28 cellular contexts compared by ENCODE assay signal in the genomic region with DNA sequence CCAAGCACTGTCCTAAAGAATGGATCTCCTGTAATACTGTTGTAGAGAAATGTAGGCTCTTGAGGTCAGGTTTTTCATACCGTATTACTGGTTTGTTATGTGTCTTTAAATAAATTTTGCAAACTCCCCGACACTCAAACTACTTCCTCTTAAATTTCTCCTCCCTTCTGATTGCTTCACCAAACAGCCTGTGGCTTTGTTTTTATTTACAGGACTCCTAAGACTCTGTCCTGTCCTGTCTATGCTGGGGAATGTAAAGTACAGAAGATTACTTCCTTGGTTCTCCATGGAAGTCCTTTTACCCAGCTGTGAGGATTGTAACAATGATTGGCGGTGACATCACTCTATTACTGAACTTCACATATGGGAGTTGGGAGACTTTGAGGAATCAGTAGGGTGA.
"Had no signal": no experiment of that assay in that cellular context is flagged by ENCODE, and none has a peak within 500 bp of the region (broad histone marks: within the 10 kb centered on the region; RNA-seq: fewer than 3 reads in every experiment).

No MANE protein-coding gene starts in this region.

- H3K4me3 Mint-ChIP-seq: activated CD4-positive, alpha-beta memory T cell treated with anti-CD3 and anti-CD28 coated beads, Interleukin-2, amount 10 ng/mL, durations not matched to agents 7 days and 5 days; activated CD4-positive, alpha-beta T cell treated with anti-CD3 and anti-CD28 coated beads for 36 hours; activated naive CD4-positive, alpha-beta T cell treated with anti-CD3 and anti-CD28 coated beads for 36 hours; activated naive CD8-positive, alpha-beta T cell treated with anti-CD3 and anti-CD28 coated beads for 36 hours; activated T-helper 17 cell treated with anti-CD3 and anti-CD28 coated beads, Interleukin-2, amount 50 U/mL, for 72 hours; T-cell had no signal

- H2AFZ ChIP-seq: PC-9 had no signal

- H3K4me3 ChIP-seq: K562, PC-9 had no signal

- H3K27ac ChIP-seq: PC-9, VCaP had no signal

- H3K4me1 Mint-ChIP-seq: activated CD4-positive, alpha-beta memory T cell treated with anti-CD3 and anti-CD28 coated beads, Interleukin-2, amount 10 ng/mL, durations not matched to agents 7 days and 5 days; activated CD4-positive, alpha-beta T cell treated with anti-CD3 and anti-CD28 coated beads for 36 hours; activated naive CD8-positive, alpha-beta T cell treated with anti-CD3 and anti-CD28 coated beads for 36 hours; activated T-helper 17 cell treated with anti-CD3 and anti-CD28 coated beads, Interleukin-2, amount 50 U/mL, for 72 hours; T-cell had no signal

- H3K9me3 Mint-ChIP-seq: activated naive CD4-positive, alpha-beta T cell treated with anti-CD3 and anti-CD28 coated beads for 36 hours had no signal

- DNase-seq: activated CD4-positive, alpha-beta memory T cell treated with anti-CD3 and anti-CD28 coated beads, Interleukin-2, amount 10 ng/mL, durations not matched to agents 7 days and 5 days; activated CD4-positive, alpha-beta T cell treated with anti-CD3 and anti-CD28 coated beads for 36 hours; activated CD4-positive, alpha-beta T cell treated with anti-CD3 and anti-CD28 coated beads, Interleukin-2, amount 50 U/mL, for 1 hour; activated CD4-positive, CD25-positive, alpha-beta regulatory T cell; activated gamma-delta T cell; activated naive CD4-positive, alpha-beta T cell treated with anti-CD3 and anti-CD28 coated beads for 36 hours; activated naive CD8-positive, alpha-beta T cell treated with anti-CD3 and anti-CD28 coated beads for 36 hours; activated T-cell treated with anti-CD3 and anti-CD28 coated beads for 4 hours; activated T-cell treated with anti-CD3 and anti-CD28 coated beads, Interleukin-2, amount 50 U/mL, for 48 hours; anterior cingulate cortex; caudate nucleus; Karpas-422; NCI-H146; NCI-H187 treated with DMSO at 0.1 percent for 48 hours; NCI-H2081 treated with DMSO at 0.1 percent for 48 hours; NCI-H2171; NCI-H345; NCI-H510A; NCI-H526 treated with DMSO at 0.1 percent for 48 hours; NCI-H82; PC-9; SHP77 treated with DMSO at 0.1 percent for 48 hours; T-cell; T-helper 2 cell; T1000 had no signal

- H3K4me2 ChIP-seq: PC-9 had no signal

- H3K27me3 Mint-ChIP-seq: activated CD4-positive, alpha-beta memory T cell treated with anti-CD3 and anti-CD28 coated beads, Interleukin-2, amount 10 ng/mL, durations not matched to agents 7 days and 5 days; activated CD4-positive, alpha-beta T cell treated with anti-CD3 and anti-CD28 coated beads for 36 hours; activated T-helper 17 cell treated with anti-CD3 and anti-CD28 coated beads, Interleukin-2, amount 50 U/mL, for 72 hours; T-cell had no signal

- H3K36me3 Mint-ChIP-seq: activated naive CD8-positive, alpha-beta T cell treated with anti-CD3 and anti-CD28 coated beads for 36 hours; T-cell had no signal

- ATAC-seq: activated CD4-positive, alpha-beta T cell treated with anti-CD3 and anti-CD28 coated beads for 36 hours; activated T-helper 17 cell treated with anti-CD3 and anti-CD28 coated beads, Interleukin-2, amount 50 U/mL, for 72 hours; K562; T-cell had no signal

- H3K27ac Mint-ChIP-seq: activated CD4-positive, alpha-beta memory T cell treated with anti-CD3 and anti-CD28 coated beads, Interleukin-2, amount 10 ng/mL, durations not matched to agents 7 days and 5 days; activated CD4-positive, alpha-beta T cell treated with anti-CD3 and anti-CD28 coated beads for 36 hours; activated naive CD4-positive, alpha-beta T cell treated with anti-CD3 and anti-CD28 coated beads for 36 hours; activated naive CD8-positive, alpha-beta T cell treated with anti-CD3 and anti-CD28 coated beads for 36 hours; activated T-helper 17 cell treated with anti-CD3 and anti-CD28 coated beads, Interleukin-2, amount 50 U/mL, for 72 hours; T-cell had no signal
